Comparison of ENCODE assay signal across 16 cellular contexts in genomic region chr18:9086624-9087023, GRCh38.
"Had no signal": no experiment of that assay in that cellular context is flagged by ENCODE, and none has a peak within 500 bp of the region (broad histone marks: within the 10 kb centered on the region; RNA-seq: fewer than 3 reads in every experiment).

No MANE protein-coding gene starts in this region.

- H3K27ac Mint-ChIP-seq: nephron progenitor cell had no signal

- H3K9me3 ChIP-seq: adrenal gland, breast epithelium, lower lobe of right lung, suprapubic skin, transverse colon, vagina had no signal

- DNase-seq: activated CD4-positive, CD25-positive, alpha-beta regulatory T cell; adrenal gland; cortex of kidney; effector CD4-positive, alpha-beta T cell; lower lobe of right lung; nephron progenitor cell; nucleus accumbens; retina; stimulated activated CD4-positive, alpha-beta T cell treated with anti-CD3 and anti-CD28 coated beads, Interleukin-2, amount 100 ng/mL, for 24 hours; stimulated activated naive CD8-positive, alpha-beta T cell treated with anti-CD3 and anti-CD28 coated beads, Interleukin-15, amount 100 ng/mL, for 72 hours; T1000; transverse colon had no signal

- H3K9me3 Mint-ChIP-seq: nephron progenitor cell had no signal

- H3K36me3 ChIP-seq: adrenal gland, breast epithelium, lower lobe of right lung, suprapubic skin, transverse colon, vagina had no signal

- ATAC-seq: lower lobe of right lung; stimulated activated naive CD8-positive, alpha-beta T cell treated with anti-CD3 and anti-CD28 coated beads, Interleukin-15, amount 100 ng/mL, for 72 hours had no signal

- H3K4me3 ChIP-seq: adrenal gland, breast epithelium, lower lobe of right lung, SK-N-MC, suprapubic skin, transverse colon, vagina had no signal

- H3K27me3 Mint-ChIP-seq: stimulated activated naive CD8-positive, alpha-beta T cell treated with anti-CD3 and anti-CD28 coated beads, Interleukin-15, amount 100 ng/mL, for 72 hours had no signal

- H3K27ac ChIP-seq: adrenal gland, breast epithelium, lower lobe of right lung, SK-N-MC, suprapubic skin, transverse colon, vagina had no signal

- H3K4me1 ChIP-seq: adrenal gland, breast epithelium, suprapubic skin, transverse colon, vagina had no signal

- H3K4me3 Mint-ChIP-seq: nephron progenitor cell had no signal

- H3K27me3 ChIP-seq: adrenal gland, breast epithelium, suprapubic skin, transverse colon, vagina had no signal
